ENCODE assay signal across 18 cellular contexts in genomic region chr16:79283578-79283977, GRCh38.
DNase-seq lines count a peak whose midpoint lies in the region; ATAC-seq and TF ChIP-seq lines count a peak whose summit lies in the region.
"Had no signal": no experiment of that assay in that cellular context is flagged by ENCODE, and none has a peak within 500 bp of the region (broad histone marks: within the 10 kb centered on the region; RNA-seq: fewer than 3 reads in every experiment).

No MANE protein-coding gene starts in this region.

- H3K4me1 Mint-ChIP-seq in nephron progenitor cell (peaks cover 32% of the 10 kb centered on the region), glutamatergic neuron (ENCODE audit: low read depth, unreplicated experiment) (peaks cover 7% of the 10 kb centered on the region)

- H3K27me3 Mint-ChIP-seq in nephron progenitor cell (ENCODE audit: low read depth, poor library complexity) (peaks cover 12% of the 10 kb centered on the region), glutamatergic neuron (ENCODE audit: unreplicated experiment) (no peaks in the 10 kb centered on the region)

- no peaks in the 10 kb centered on the region for H3K79me2 ChIP-seq in DND-41 (ENCODE audit: insufficient read depth, low read length)
- H3K79me2 ChIP-seq: parathyroid adenoma had no signal

- H3K27me3 ChIP-seq in DND-41 (ENCODE audit: insufficient read depth, low read length, poor library complexity) = no peaks in the 10 kb centered on the region
- no peaks in the 10 kb centered on the region for H3K27me3 ChIP-seq in effector memory CD4-positive, alpha-beta T cell (replicated peaks; ENCODE audit: control insufficient read depth, insufficient read depth, low read length, poor library complexity, severe bottlenecking)

- no peak overlapping the region for H3K27ac Mint-ChIP-seq in nephron progenitor cell
- no peak overlapping the region for H3K27ac Mint-ChIP-seq in glutamatergic neuron (ENCODE audit: unreplicated experiment)
- H3K27ac Mint-ChIP-seq: stimulated activated memory B cell treated with anti-CD40 and anti-IgM and Interleukin-4, amounts not matched to agents 10 μg/mL and 1 μg/mL and 100 μg/mL, for 72 hours had no signal

- H3K4me3 ChIP-seq in DND-41 (ENCODE audit: low read depth in 1 of 2, low read length in 2 of 2) = no peak overlapping the region
- H3K4me3 ChIP-seq in effector memory CD4-positive, alpha-beta T cell (ENCODE audit: insufficient read depth, low read depth, low read length, poor library complexity, severe bottlenecking) = no peak overlapping the region

- H2AFZ ChIP-seq in DND-41 (ENCODE audit: low read depth, low read length) = no peak overlapping the region
- H2AFZ ChIP-seq: parathyroid adenoma had no signal

- DNase-seq in DND-41 = peak; percentile 40
- DNase-seq in T follicular helper cell (ENCODE audit: low read depth) = peak; percentile 10
- DNase-seq in effector memory CD4-positive, alpha-beta T cell = peak in 1 of 3 donors; percentile 24
- no peak for DNase-seq in nephron progenitor cell
- no peak for DNase-seq in glutamatergic neuron
- no peak for DNase-seq in NCI-H2107 treated with DMSO at 0.1 percent for 48 hours (lab: John Stamatoyannopoulos, UW; ENCODE audit: unreplicated experiment)
- DNase-seq: erythroblast, mesenchymal stem cell, NCI-H1436, NCI-H774, SHP77 treated with DMSO at 0.1 percent for 48 hours had no signal

- TF ChIP-seq CTCF in DND-41 (IDR thresholded peaks at IDR 0.05; ENCODE audit: borderline replicate concordance, extremely low read depth, low read length, poor library complexity, severe bottlenecking) (no peak), nephron progenitor cell (IDR thresholded peaks at IDR 0.05) (no peak), glutamatergic neuron (IDR thresholded peaks at IDR 0.05; ENCODE audit: partially characterized antibody, unreplicated experiment) (no peak)

- no peaks in the 10 kb centered on the region for H3K9me3 ChIP-seq in DND-41 (ENCODE audit: insufficient read depth, low read length, severe bottlenecking)
- no peaks in the 10 kb centered on the region for H3K9me3 ChIP-seq in effector memory CD4-positive, alpha-beta T cell (ENCODE audit: control insufficient read depth, low read length)

- no peak overlapping the region for H3K4me3 Mint-ChIP-seq in nephron progenitor cell
- no peak overlapping the region for H3K4me3 Mint-ChIP-seq in glutamatergic neuron (ENCODE audit: unreplicated experiment)
- H3K4me3 Mint-ChIP-seq: activated naive CD8-positive, alpha-beta T cell; B cell; stimulated activated memory B cell treated with anti-CD40 and anti-IgM and Interleukin-4, amounts not matched to agents 10 μg/mL and 1 μg/mL and 100 μg/mL, for 72 hours had no signal

- no peaks in the 10 kb centered on the region for H3K9me3 Mint-ChIP-seq in nephron progenitor cell
- H3K9me3 Mint-ChIP-seq in glutamatergic neuron (ENCODE audit: unreplicated experiment) = peaks cover 5% of the 10 kb centered on the region
- H3K9me3 Mint-ChIP-seq: stimulated activated memory B cell treated with anti-CD40 and anti-IgM and Interleukin-4, amounts not matched to agents 10 μg/mL and 1 μg/mL and 100 μg/mL, for 72 hours had no signal

- H3K4me2 ChIP-seq in DND-41 (ENCODE audit: insufficient read depth, low read length) = peak overlapping the region; percentile 50

- H3K9ac ChIP-seq in DND-41 (ENCODE audit: low read depth, low read length) = peak overlapping the region; percentile 6; the same call in 1 of the 2 replicates
- H3K9ac ChIP-seq: parathyroid adenoma had no signal

- H3K4me1 ChIP-seq in DND-41 (ENCODE audit: insufficient read depth, low read length) = peaks cover 76% of the 10 kb centered on the region
- H3K4me1 ChIP-seq in effector memory CD4-positive, alpha-beta T cell (ENCODE audit: control insufficient read depth, insufficient read depth, low read length, poor library complexity, severe bottlenecking) = peaks cover 36% of the 10 kb centered on the region

- peak overlapping the region; percentile 75 for H3K27ac ChIP-seq in DND-41 (ENCODE audit: low read length)
- peak overlapping the region; percentile 24 for H3K27ac ChIP-seq in effector memory CD4-positive, alpha-beta T cell (ENCODE audit: insufficient read depth, low read length, poor library complexity, severe bottlenecking)
- H3K27ac ChIP-seq: parathyroid adenoma, VCaP had no signal

- H3K36me3 ChIP-seq in DND-41 (ENCODE audit: insufficient read depth, low read length) = no peaks in the 10 kb centered on the region
- H3K36me3 ChIP-seq in effector memory CD4-positive, alpha-beta T cell (ENCODE audit: control insufficient read depth, insufficient read depth, low read length) = no peaks in the 10 kb centered on the region

- no peaks in the 10 kb centered on the region for H4K20me1 ChIP-seq in DND-41 (ENCODE audit: insufficient read depth, low read length)

- no peaks in the 10 kb centered on the region for H3K36me3 Mint-ChIP-seq in nephron progenitor cell (ENCODE audit: low read depth)
- no peaks in the 10 kb centered on the region for H3K36me3 Mint-ChIP-seq in glutamatergic neuron (ENCODE audit: unreplicated experiment)
- H3K36me3 Mint-ChIP-seq: activated naive CD8-positive, alpha-beta T cell; stimulated activated memory B cell treated with anti-CD40 and anti-IgM and Interleukin-4, amounts not matched to agents 10 μg/mL and 1 μg/mL and 100 μg/mL, for 72 hours had no signal

- ATAC-seq in DND-41 (ENCODE audit: insufficient read depth, low read depth) (no peak), GM19023 (IDR thresholded peaks at IDR 0.05; ENCODE audit: unreplicated experiment) (peak; percentile 50), HG02981 (IDR thresholded peaks at IDR 0.05; ENCODE audit: unreplicated experiment) (no peak)
- ATAC-seq: stimulated activated memory B cell treated with anti-CD40 and anti-IgM and Interleukin-4, amounts not matched to agents 10 μg/mL and 1 μg/mL and 100 μg/mL, for 72 hours had no signal

Comparison
In these comparisons a context has a peak if more than half of its experiments do, and no peak if none do; other contexts are left out.
1. DNase-seq: peak in DND-41 (single experiment) and T follicular helper cell (single experiment); none in nephron progenitor cell (single experiment), glutamatergic neuron (single experiment) and NCI-H2107 treated with DMSO at 0.1 percent for 48 hours (single experiment).